18 cellular contexts compared by ENCODE assay signal in the genomic region with DNA sequence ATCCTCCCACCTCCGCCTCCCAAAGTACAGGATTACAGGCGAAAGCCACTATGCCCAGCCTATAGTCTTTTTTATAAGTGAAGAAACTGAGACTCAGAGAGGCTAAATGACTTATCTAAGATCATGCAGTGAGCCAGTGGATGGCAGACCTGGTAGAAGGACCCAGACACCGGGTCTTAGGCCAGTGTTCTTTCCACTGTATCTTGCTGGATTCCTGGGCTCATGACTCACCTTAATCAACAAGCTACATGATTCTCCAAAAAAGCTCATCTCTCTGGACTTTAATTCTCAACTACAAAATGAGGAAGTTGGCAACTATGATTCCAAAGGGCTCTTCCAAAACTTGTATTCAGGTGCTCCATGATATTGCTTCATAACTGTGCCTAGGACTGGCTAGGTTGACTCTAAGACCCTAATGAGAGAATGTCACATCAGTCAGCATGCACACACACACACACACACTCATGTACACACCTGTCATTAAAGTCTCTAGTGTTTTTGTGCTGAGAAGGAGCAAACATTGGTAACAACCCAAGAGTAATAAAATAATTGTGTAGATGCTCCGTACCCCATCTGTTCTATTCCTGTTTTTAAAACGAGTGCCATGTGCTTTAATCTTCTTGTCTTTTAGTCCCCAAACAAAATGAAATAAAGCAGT.
"Had no signal": no experiment of that assay in that cellular context is flagged by ENCODE, and none has a peak within 500 bp of the region (broad histone marks: within the 10 kb centered on the region; RNA-seq: fewer than 3 reads in every experiment).

No MANE protein-coding gene starts in this region.

- H3K27me3 ChIP-seq: ascending aorta, gastrocnemius medialis, heart right ventricle, neural progenitor cell, pancreas, testis, upper lobe of right lung had no signal

- H3K4me3 Mint-ChIP-seq: activated CD4-positive, alpha-beta memory T cell treated with anti-CD3 and anti-CD28 coated beads for 36 hours; activated naive CD8-positive, alpha-beta T cell treated with anti-CD3 and anti-CD28 coated beads for 36 hours; activated T-cell treated with anti-CD3 and anti-CD28 coated beads, Interleukin-2, amount 50 U/mL, for 4 hours; neural progenitor cell; stimulated activated naive CD8-positive, alpha-beta T cell treated with anti-CD3 and anti-CD28 coated beads, Interleukin-15, Interleukin-2, amounts not matched to agents 100 ng/mL and 50 ng/mL, for 24 hours had no signal

- DNase-seq: activated CD4-positive, alpha-beta memory T cell treated with anti-CD3 and anti-CD28 coated beads for 36 hours; activated gamma-delta T cell; activated naive CD8-positive, alpha-beta T cell treated with anti-CD3 and anti-CD28 coated beads for 36 hours; activated T-cell treated with anti-CD3 and anti-CD28 coated beads, Interleukin-2, amount 50 U/mL, for 4 hours; gastrocnemius medialis; heart right ventricle; islet precursor cell; left ventricle myocardium superior; mesenchymal stem cell; pancreas; stimulated activated CD4-positive, alpha-beta T cell treated with anti-CD3 and anti-CD28 coated beads, Interleukin-4, amount 100 ng/mL, for 24 hours; T-helper 9 cell; testis; upper lobe of right lung had no signal

- H3K27me3 Mint-ChIP-seq: activated CD4-positive, alpha-beta memory T cell treated with anti-CD3 and anti-CD28 coated beads for 36 hours; activated naive CD8-positive, alpha-beta T cell treated with anti-CD3 and anti-CD28 coated beads for 36 hours had no signal

- H3K36me3 Mint-ChIP-seq: activated CD4-positive, alpha-beta memory T cell treated with anti-CD3 and anti-CD28 coated beads for 36 hours; activated naive CD8-positive, alpha-beta T cell treated with anti-CD3 and anti-CD28 coated beads for 36 hours; neural progenitor cell had no signal

- H3K4me2 ChIP-seq: neural progenitor cell had no signal

- H3K4me3 ChIP-seq: ascending aorta, gastrocnemius medialis, heart right ventricle, neural progenitor cell, pancreas, testis, upper lobe of right lung had no signal

- H3K4me1 ChIP-seq: gastrocnemius medialis, pancreas, upper lobe of right lung had no signal

- ATAC-seq: activated T-cell treated with anti-CD3 and anti-CD28 coated beads, Interleukin-2, amount 50 U/mL, for 4 hours; gastrocnemius medialis; heart right ventricle; left ventricle myocardium superior; pancreas; upper lobe of right lung had no signal

- H3K9ac ChIP-seq: neural progenitor cell had no signal

- H3K9me3 Mint-ChIP-seq: activated CD4-positive, alpha-beta memory T cell treated with anti-CD3 and anti-CD28 coated beads for 36 hours; activated naive CD8-positive, alpha-beta T cell treated with anti-CD3 and anti-CD28 coated beads for 36 hours; activated T-cell treated with anti-CD3 and anti-CD28 coated beads, Interleukin-2, amount 50 U/mL, for 4 hours; neural progenitor cell; stimulated activated naive CD8-positive, alpha-beta T cell treated with anti-CD3 and anti-CD28 coated beads, Interleukin-15, Interleukin-2, amounts not matched to agents 100 ng/mL and 50 ng/mL, for 24 hours had no signal

- H3K27ac Mint-ChIP-seq: activated CD4-positive, alpha-beta memory T cell treated with anti-CD3 and anti-CD28 coated beads for 36 hours; activated naive CD8-positive, alpha-beta T cell treated with anti-CD3 and anti-CD28 coated beads for 36 hours; neural progenitor cell; stimulated activated naive CD8-positive, alpha-beta T cell treated with anti-CD3 and anti-CD28 coated beads, Interleukin-15, Interleukin-2, amounts not matched to agents 100 ng/mL and 50 ng/mL, for 24 hours had no signal

- H3K27ac ChIP-seq: ascending aorta, gastrocnemius medialis, heart right ventricle, neural progenitor cell, pancreas, testis, upper lobe of right lung, VCaP had no signal

- H3K36me3 ChIP-seq: ascending aorta, gastrocnemius medialis, heart right ventricle, neural progenitor cell, pancreas, upper lobe of right lung had no signal

- H3K9me3 ChIP-seq: ascending aorta, gastrocnemius medialis, heart right ventricle, pancreas, testis, upper lobe of right lung had no signal
